Comparison of ENCODE assay signal across 27 cellular contexts in genomic region chr2:106948550-106948949, GRCh38.
"Had no signal": no experiment of that assay in that cellular context is flagged by ENCODE, and none has a peak within 500 bp of the region (broad histone marks: within the 10 kb centered on the region; RNA-seq: fewer than 3 reads in every experiment).

No MANE protein-coding gene starts in this region.

- ATAC-seq: natural killer cell; right lobe of liver; stimulated activated naive B cell treated with anti-CD40 and anti-IgM and Interleukin-4, amounts not matched to agents 10 μg/mL and 1 μg/mL and 100 μg/mL, for 72 hours; stimulated activated naive CD8-positive, alpha-beta T cell treated with anti-CD3 and anti-CD28 coated beads, Interleukin-15, Interleukin-2, amounts not matched to agents 100 U/mL and 50 U/mL, for 24 hours had no signal

- H3K4me1 Mint-ChIP-seq: naive B cell; natural killer cell; nephron progenitor cell; stimulated activated naive B cell treated with anti-CD40 and anti-IgM and Interleukin-4, amounts not matched to agents 10 μg/mL and 1 μg/mL and 100 μg/mL, for 72 hours had no signal

- H3K9me3 ChIP-seq: neutrophil, ovary, right atrium auricular region, right lobe of liver, testis, thyroid gland, transverse colon, upper lobe of left lung, vagina had no signal

- H3K4me3 Mint-ChIP-seq: mesothelial cell of epicardium; naive B cell; natural killer cell; nephron progenitor cell; neural progenitor cell; stimulated activated naive B cell treated with anti-CD40 and anti-IgM and Interleukin-4, amounts not matched to agents 10 μg/mL and 1 μg/mL and 100 μg/mL, for 72 hours had no signal

- H3K36me3 ChIP-seq: left ventricle myocardium inferior, neural progenitor cell, neutrophil, ovary, right atrium auricular region, right lobe of liver, stomach, thyroid gland, transverse colon, upper lobe of left lung, vagina had no signal

- H3K9ac ChIP-seq: neural progenitor cell had no signal

- H3K27me3 ChIP-seq: neural progenitor cell, neutrophil, ovary, right atrium auricular region, right lobe of liver, stomach, testis, thyroid gland, transverse colon, upper lobe of left lung, vagina had no signal

- H3K27me3 Mint-ChIP-seq: naive B cell; stimulated activated naive B cell treated with anti-CD40 and anti-IgM and Interleukin-4, amounts not matched to agents 10 μg/mL and 1 μg/mL and 100 μg/mL, for 72 hours had no signal

- H3K4me3 ChIP-seq: left ventricle myocardium inferior, lung, neural progenitor cell, ovary, right atrium auricular region, right lobe of liver, stomach, testis, thyroid gland, transverse colon, upper lobe of left lung, vagina had no signal

- H3K27ac Mint-ChIP-seq: mesothelial cell of epicardium; naive B cell; natural killer cell; nephron progenitor cell; neural progenitor cell; progenitor cell of endocrine pancreas; stimulated activated naive B cell treated with anti-CD40 and anti-IgM and Interleukin-4, amounts not matched to agents 10 μg/mL and 1 μg/mL and 100 μg/mL, for 72 hours had no signal

- H3K4me1 ChIP-seq: left ventricle myocardium inferior, right atrium auricular region, right lobe of liver, stomach, testis, thyroid gland, transverse colon, upper lobe of left lung, vagina had no signal

- DNase-seq: islet precursor cell; left ventricle myocardium inferior; mesendoderm; naive B cell; natural killer cell; nephron progenitor cell; occipital lobe; ovary; right lobe of liver; stimulated activated CD4-positive, alpha-beta T cell treated with anti-CD3 and anti-CD28 coated beads, Interleukin-12 subunit alpha, Interleukin-12 subunit beta, amount 100 ng/mL, for 4 hours; stimulated activated CD4-positive, alpha-beta T cell treated with anti-CD3 and anti-CD28 coated beads, Interleukin-15, amount 100 ng/mL, for 24 hours; stimulated activated CD4-positive, alpha-beta T cell treated with anti-CD3 and anti-CD28 coated beads, Interleukin-2, amount 100 ng/mL, for 24 hours; stimulated activated CD4-positive, alpha-beta T cell treated with anti-CD3 and anti-CD28 coated beads, Interleukin-4, amount 100 ng/mL, for 1 hour; stimulated activated naive B cell treated with anti-CD40 and anti-IgM and Interleukin-4, amounts not matched to agents 10 μg/mL and 1 μg/mL and 100 μg/mL, for 72 hours; stimulated activated naive CD8-positive, alpha-beta T cell treated with anti-CD3 and anti-CD28 coated beads, Interleukin-15, Interleukin-2, amounts not matched to agents 100 U/mL and 50 U/mL, for 24 hours; stomach; testis; thyroid gland; transverse colon; upper lobe of left lung had no signal

- H3K36me3 Mint-ChIP-seq: mesothelial cell of epicardium; naive B cell; natural killer cell; stimulated activated naive B cell treated with anti-CD40 and anti-IgM and Interleukin-4, amounts not matched to agents 10 μg/mL and 1 μg/mL and 100 μg/mL, for 72 hours had no signal
